7 cellular contexts compared by ENCODE assay signal in the genomic region with DNA sequence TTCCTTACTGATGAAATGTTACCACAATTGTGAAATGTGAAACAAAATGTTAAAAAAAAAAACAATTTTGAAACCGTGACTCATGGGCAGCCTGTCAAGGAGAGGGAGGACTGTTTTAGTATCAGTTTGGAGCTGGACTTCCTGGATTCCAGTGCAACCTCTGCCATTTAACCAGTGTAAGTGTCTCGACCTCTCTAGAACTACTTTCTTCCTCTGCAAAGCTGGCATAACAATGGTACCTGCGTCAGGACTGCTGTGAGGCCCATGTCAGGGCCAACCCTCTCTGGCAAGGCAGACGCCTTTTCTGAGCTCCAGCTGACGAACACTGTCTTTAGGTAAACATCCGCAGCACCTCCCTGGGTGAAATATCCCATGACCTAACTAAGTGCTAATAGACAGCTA. TPM values are rescaled to one million over a fixed set of nuclear protein-coding genes. Genes with fewer than 3 reads are reported as not detected.
DNase-seq lines count a peak whose midpoint lies in the region; ATAC-seq and TF ChIP-seq lines count a peak whose summit lies in the region.

No MANE protein-coding gene starts in this region.

- no peak overlapping the region for H2BK120ac ChIP-seq in mesendoderm (ENCODE audit: low read depth, low read length)

- no peak overlapping the region for H3K4ac ChIP-seq in mesendoderm (ENCODE audit: low read depth, low read length)

- H2AK5ac ChIP-seq in mesendoderm (ENCODE audit: low read length) = no peak overlapping the region

- H3K56ac ChIP-seq in mesendoderm (ENCODE audit: low read length) = no peak overlapping the region

- H2BK15ac ChIP-seq in mesendoderm (replicated peaks; ENCODE audit: low read depth) = no peak overlapping the region

- DNase-seq in NCI-H1105 treated with DMSO at 0.1 percent for 48 hours (lab: John Stamatoyannopoulos, UW) (peak; percentile 80), hepatic stellate cell (ENCODE audit: low spot score) (peak; percentile 73), thoracic aorta (ENCODE audit: low spot score) (no peak), T-cell (no peak), NCI-H128 (lab: John Stamatoyannopoulos, UW; ENCODE audit: unreplicated experiment) (no peak), mesendoderm (no peak)
- no peak for DNase-seq in activated naive CD8-positive, alpha-beta T cell treated with anti-CD3 and anti-CD28 coated beads, Interleukin-2, amount 50 U/mL, for 24 hours

- H3K4me1 ChIP-seq in thoracic aorta (ENCODE audit: control insufficient read depth in 1 of 2, low read depth in 2 of 2) = peaks cover 29 to 55% of the 10 kb centered on the region in 2 donors
- no peaks in the 10 kb centered on the region for H3K4me1 ChIP-seq in mesendoderm (ENCODE audit: control insufficient read depth, low read depth, low read length)

- no peak for TF ChIP-seq CTCF in thoracic aorta (IDR thresholded peaks at IDR 0.05)

- no peak overlapping the region for H3K9ac ChIP-seq in mesendoderm (ENCODE audit: low read length)

- ATAC-seq in activated naive CD8-positive, alpha-beta T cell treated with anti-CD3 and anti-CD28 coated beads, Interleukin-2, amount 50 U/mL, for 24 hours = peak; percentile 65
- ATAC-seq in thoracic aorta (ENCODE audit: insufficient number of reproducible peaks, low FRiP score, low read depth) = peak; percentile 62
- no peak for ATAC-seq in T-cell (replicated peaks in 1 of 4)

- H3K4me1 Mint-ChIP-seq in activated naive CD8-positive, alpha-beta T cell treated with anti-CD3 and anti-CD28 coated beads, Interleukin-2, amount 50 U/mL, for 24 hours = peaks cover 12% of the 10 kb centered on the region
- no peaks in the 10 kb centered on the region for H3K4me1 Mint-ChIP-seq in T-cell

- no peaks in the 10 kb centered on the region for H3K9me3 ChIP-seq in thoracic aorta

- CTCF ChIA-PET in T-cell (lab: Charles Lee) = interaction anchor here in 1 of 2 donors (1.1 kb wide), 1 partner anchor 227 kb away, joined by 3 read pairs; no protein-coding TSS in a partner anchor

- H3K4me3 ChIP-seq in thoracic aorta = no peak overlapping the region
- no peak overlapping the region for H3K4me3 ChIP-seq in mesendoderm (ENCODE audit: low read length)

- H4K5ac ChIP-seq in mesendoderm (ENCODE audit: low read length) = no peak overlapping the region

- POLR2A ChIA-PET in T-cell (lab: Charles Lee) = no interaction called here

- H4K8ac ChIP-seq in mesendoderm (ENCODE audit: low read depth, low read length) = no peak overlapping the region

- H3K23ac ChIP-seq in mesendoderm (ENCODE audit: low read length) = no peak overlapping the region

- H3K36me3 Mint-ChIP-seq in activated naive CD8-positive, alpha-beta T cell treated with anti-CD3 and anti-CD28 coated beads, Interleukin-2, amount 50 U/mL, for 24 hours (ENCODE audit: low read depth) = peaks cover 69% of the 10 kb centered on the region
- peaks cover 57% of the 10 kb centered on the region for H3K36me3 Mint-ChIP-seq in T-cell

- H3K4me2 ChIP-seq in mesendoderm (ENCODE audit: low read length) = no peak overlapping the region

- H2BK5ac ChIP-seq in mesendoderm (ENCODE audit: low read length) = no peak overlapping the region

- no peak overlapping the region for H3K18ac ChIP-seq in mesendoderm (ENCODE audit: low read length)

- peaks cover 2% of the 10 kb centered on the region for H3K79me1 ChIP-seq in mesendoderm (ENCODE audit: low read length)

- H3K27ac ChIP-seq in thoracic aorta (peak overlapping the region; percentile 87 to 97), mesendoderm (ENCODE audit: low read depth, low read length) (no peak overlapping the region)

- whole genome bisulfite sequencing in mesendoderm (ENCODE audit: extremely low coverage, insufficient coverage, low lambda C conversion rate) = no CpG with 5 or more reads among the region's 6 CpGs

- no peaks in the 10 kb centered on the region for H3K9me3 Mint-ChIP-seq in activated naive CD8-positive, alpha-beta T cell treated with anti-CD3 and anti-CD28 coated beads, Interleukin-2, amount 50 U/mL, for 24 hours
- no peaks in the 10 kb centered on the region for H3K9me3 Mint-ChIP-seq in T-cell

- H3K4me3 Mint-ChIP-seq in activated naive CD8-positive, alpha-beta T cell treated with anti-CD3 and anti-CD28 coated beads, Interleukin-2, amount 50 U/mL, for 24 hours = no peak overlapping the region
- no peak overlapping the region for H3K4me3 Mint-ChIP-seq in T-cell

- H3K79me2 ChIP-seq in mesendoderm (ENCODE audit: control insufficient read depth, insufficient read depth, low read length) = no peaks in the 10 kb centered on the region

- H3K27me3 ChIP-seq in thoracic aorta (replicated peaks; ENCODE audit: insufficient read depth) (no peaks in the 10 kb centered on the region), mesendoderm (ENCODE audit: insufficient read depth, low read length, poor library complexity) (no peaks in the 10 kb centered on the region)

- H3K27ac Mint-ChIP-seq in activated naive CD8-positive, alpha-beta T cell treated with anti-CD3 and anti-CD28 coated beads, Interleukin-2, amount 50 U/mL, for 24 hours = peak overlapping the region; percentile 73
- H3K27ac Mint-ChIP-seq in T-cell = no peak overlapping the region

- H3K36me3 ChIP-seq in thoracic aorta (peaks cover 21% of the 10 kb centered on the region), mesendoderm (ENCODE audit: control insufficient read depth, insufficient read depth, low read length) (peaks cover 22% of the 10 kb centered on the region)

- no peaks in the 10 kb centered on the region for H3K27me3 Mint-ChIP-seq in activated naive CD8-positive, alpha-beta T cell treated with anti-CD3 and anti-CD28 coated beads, Interleukin-2, amount 50 U/mL, for 24 hours
- H3K27me3 Mint-ChIP-seq in T-cell = no peaks in the 10 kb centered on the region

RNA-seq across cellular contexts. Expression of gene URB1, which starts 20.9 kb away (rescaled TPM):
- total RNA-seq in thoracic aorta = 10 to 100 TPM; 35.1 to 64.8 TPM
- total RNA-seq in T-cell = 10 to 100 TPM; 13.4 to 20.2 (median 18.9) TPM
- 7.0 TPM for polyA plus RNA-seq in mesendoderm (2013, experiment 1 of 2)
- 6.7 TPM for polyA plus RNA-seq in mesendoderm (2013, experiment 2 of 2)

RNA-seq across cellular contexts. Expression of gene EVA1C, which starts 40.6 kb away (rescaled TPM):
- total RNA-seq in thoracic aorta (100 to 1,000 TPM in 1 of 2 donors, 10 to 100 TPM in 1; 81.2 to 115 TPM), T-cell (10 to 100 TPM in 4 of 5 donors, 1 to 10 TPM in 1; 9.7 to 22.1 (median 18.0) TPM)
- 0.60 TPM for polyA plus RNA-seq in mesendoderm (2013, experiment 1 of 2)
- polyA plus RNA-seq in mesendoderm (2013, experiment 2 of 2) = 0.80 TPM

Comparison
In these comparisons a context has a peak if more than half of its experiments do, and no peak if none do; other contexts are left out.
1. DNase-seq: peak in NCI-H1105 treated with DMSO at 0.1 percent for 48 hours (single experiment) and hepatic stellate cell (single experiment); none in activated naive CD8-positive, alpha-beta T cell treated with anti-CD3 and anti-CD28 coated beads, Interleukin-2, amount 50 U/mL, for 24 hours (single experiment), thoracic aorta (single experiment), T-cell (0 of 34), NCI-H128 (single experiment) and mesendoderm (single experiment).
2. ATAC-seq: peak in activated naive CD8-positive, alpha-beta T cell treated with anti-CD3 and anti-CD28 coated beads, Interleukin-2, amount 50 U/mL, for 24 hours (single experiment) and thoracic aorta (single experiment); none in T-cell (0 of 4).